Comparison of ENCODE assay signal across 1 cellular context in the genomic region with DNA sequence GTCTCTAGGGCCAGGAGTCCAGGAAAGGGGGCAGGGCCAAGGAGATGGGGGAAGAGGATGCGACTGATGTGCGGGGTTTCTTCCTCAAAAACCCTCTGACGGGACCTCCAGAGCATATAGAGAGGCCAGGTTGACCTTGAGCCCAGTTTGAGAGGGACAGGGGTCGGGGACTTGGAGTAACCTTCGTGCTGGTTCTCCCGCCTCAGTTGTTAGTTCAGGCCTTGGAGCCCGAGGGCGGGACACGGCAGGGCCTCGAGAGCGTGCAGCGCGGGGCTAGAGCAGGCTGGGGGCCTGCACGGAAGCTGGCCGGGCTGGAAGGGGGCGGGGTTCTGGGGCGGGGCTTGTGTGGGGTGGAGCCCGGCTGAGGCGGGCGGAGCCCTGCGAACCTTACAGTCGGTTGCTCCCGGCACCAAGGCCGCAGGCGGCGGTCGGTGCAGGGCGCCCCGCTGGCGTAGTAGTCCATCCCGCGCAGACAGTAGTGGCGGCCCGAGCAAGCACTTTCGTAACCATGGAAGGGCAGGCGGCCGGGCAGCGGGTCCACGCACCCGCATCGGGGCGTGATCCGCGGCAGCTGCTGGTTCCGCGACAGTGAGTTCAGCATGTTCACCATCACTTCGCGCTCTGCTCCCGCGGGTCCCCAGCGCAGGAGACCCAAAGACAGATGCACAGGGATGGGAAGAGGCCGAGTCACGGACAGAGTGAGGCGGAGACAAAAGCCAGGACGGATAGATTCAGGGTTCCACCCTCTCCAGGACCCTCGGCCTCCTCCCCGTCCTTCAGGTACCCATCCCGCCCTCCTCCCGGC.
A peak's percentile ranks its signal among the peaks of the same experiment; 100 is the strongest.
TF ChIP-seq lines count a peak whose summit lies in the region.

No MANE protein-coding gene starts in this region.

TF ChIP-seq in K562, 482 proteins besides CTCF, POLR2A, EP300 and RAD21 (continued from another document):
- peak in 1 of 3 experiments; percentile 19 for TF ChIP-seq YY1 (IDR thresholded peaks at IDR 0.05; ENCODE audit: borderline replicate concordance in 1 of 3, control insufficient read depth in 1 of 3, extremely low read depth in 1 of 3, insufficient read depth in 3 of 3, insufficient read length in 1 of 3, insufficient replicate concordance in 2 of 3, low read depth in 1 of 3, low read length in 2 of 3)
- TF ChIP-seq PHF8 (IDR thresholded peaks at IDR 0.05; ENCODE audit: borderline replicate concordance, low read length), result peak; percentile 44; the same call in 1 of the 2 replicates
- no peak for TF ChIP-seq THRAP3 (IDR thresholded peaks at IDR 0.05; ENCODE audit: borderline replicate concordance)
- TF ChIP-seq CREM (IDR thresholded peaks at IDR 0.05; ENCODE audit: low read depth), result 0 out of 2 replicates have a peak, but pooled peaks have one; percentile 26
- 0 out of 2 replicates have a peak, but pooled peaks have one; percentile 41 for TF ChIP-seq CXXC5 (CRISPR knock-in tag; IDR thresholded peaks at IDR 0.05)
- no peak for TF ChIP-seq PURB (CRISPR knock-in tag; IDR thresholded peaks at IDR 0.05; ENCODE audit: low read depth)
- peak; percentile 22; the same call in 1 of the 2 replicates for TF ChIP-seq CTBP1 (IDR thresholded peaks at IDR 0.05; ENCODE audit: borderline replicate concordance)
- TF ChIP-seq, protein P1, sequence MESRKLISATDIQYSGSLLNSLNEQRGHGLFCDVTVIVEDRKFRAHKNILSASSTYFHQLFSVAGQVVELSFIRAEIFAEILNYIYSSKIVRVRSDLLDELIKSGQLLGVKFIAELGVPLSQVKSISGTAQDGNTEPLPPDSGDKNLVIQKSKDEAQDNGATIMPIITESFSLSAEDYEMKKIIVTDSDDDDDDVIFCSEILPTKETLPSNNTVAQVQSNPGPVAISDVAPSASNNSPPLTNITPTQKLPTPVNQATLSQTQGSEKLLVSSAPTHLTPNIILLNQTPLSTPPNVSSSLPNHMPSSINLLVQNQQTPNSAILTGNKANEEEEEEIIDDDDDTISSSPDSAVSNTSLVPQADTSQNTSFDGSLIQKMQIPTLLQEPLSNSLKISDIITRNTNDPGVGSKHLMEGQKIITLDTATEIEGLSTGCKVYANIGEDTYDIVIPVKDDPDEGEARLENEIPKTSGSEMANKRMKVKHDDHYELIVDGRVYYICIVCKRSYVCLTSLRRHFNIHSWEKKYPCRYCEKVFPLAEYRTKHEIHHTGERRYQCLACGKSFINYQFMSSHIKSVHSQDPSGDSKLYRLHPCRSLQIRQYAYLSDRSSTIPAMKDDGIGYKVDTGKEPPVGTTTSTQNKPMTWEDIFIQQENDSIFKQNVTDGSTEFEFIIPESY (CRISPR knock-in tag; IDR thresholded peaks at IDR 0.05), result peak; percentile 67
- TF ChIP-seq, protein P2, sequence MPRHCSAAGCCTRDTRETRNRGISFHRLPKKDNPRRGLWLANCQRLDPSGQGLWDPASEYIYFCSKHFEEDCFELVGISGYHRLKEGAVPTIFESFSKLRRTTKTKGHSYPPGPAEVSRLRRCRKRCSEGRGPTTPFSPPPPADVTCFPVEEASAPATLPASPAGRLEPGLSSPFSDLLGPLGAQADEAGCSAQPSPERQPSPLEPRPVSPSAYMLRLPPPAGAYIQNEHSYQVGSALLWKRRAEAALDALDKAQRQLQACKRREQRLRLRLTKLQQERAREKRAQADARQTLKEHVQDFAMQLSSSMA (CRISPR knock-in tag; IDR thresholded peaks at IDR 0.05), result no peak
- no peak for TF ChIP-seq MTA1 (IDR thresholded peaks at IDR 0.05; ENCODE audit: borderline replicate concordance)
- TF ChIP-seq TARDBP (IDR thresholded peaks at IDR 0.05), result no peak
- peak; percentile 73 for TF ChIP-seq RBFOX2 (IDR thresholded peaks at IDR 0.05; ENCODE audit: low read depth, low read length)
- TF ChIP-seq, protein P3, sequence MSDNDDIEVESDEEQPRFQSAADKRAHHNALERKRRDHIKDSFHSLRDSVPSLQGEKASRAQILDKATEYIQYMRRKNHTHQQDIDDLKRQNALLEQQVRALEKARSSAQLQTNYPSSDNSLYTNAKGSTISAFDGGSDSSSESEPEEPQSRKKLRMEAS (CRISPR knock-in tag; IDR thresholded peaks at IDR 0.05), result peak; percentile 74
- TF ChIP-seq, protein P4, sequence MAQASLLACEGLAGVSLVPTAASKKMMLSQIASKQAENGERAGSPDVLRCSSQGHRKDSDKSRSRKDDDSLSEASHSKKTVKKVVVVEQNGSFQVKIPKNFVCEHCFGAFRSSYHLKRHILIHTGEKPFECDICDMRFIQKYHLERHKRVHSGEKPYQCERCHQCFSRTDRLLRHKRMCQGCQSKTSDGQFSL (CRISPR knock-in tag; IDR thresholded peaks at IDR 0.05), result no peak
- TF ChIP-seq, protein P4 (tag; IDR thresholded peaks at IDR 0.05), result no peak
- no peak for TF ChIP-seq ZNF217 (CRISPR knock-in tag; IDR thresholded peaks at IDR 0.05)
- peak; percentile 48 for TF ChIP-seq HNRNPLL (IDR thresholded peaks at IDR 0.05; ENCODE audit: low read depth, low read length, poor library complexity, severe bottlenecking)
- TF ChIP-seq, protein P5, sequence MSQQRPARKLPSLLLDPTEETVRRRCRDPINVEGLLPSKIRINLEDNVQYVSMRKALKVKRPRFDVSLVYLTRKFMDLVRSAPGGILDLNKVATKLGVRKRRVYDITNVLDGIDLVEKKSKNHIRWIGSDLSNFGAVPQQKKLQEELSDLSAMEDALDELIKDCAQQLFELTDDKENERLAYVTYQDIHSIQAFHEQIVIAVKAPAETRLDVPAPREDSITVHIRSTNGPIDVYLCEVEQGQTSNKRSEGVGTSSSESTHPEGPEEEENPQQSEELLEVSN (IDR thresholded peaks at IDR 0.05; ENCODE audit: borderline replicate concordance in 1 of 2, extremely low read depth in 1 of 2, insufficient read depth in 1 of 2, insufficient read length in 1 of 2, low read depth in 1 of 2, low read length in 1 of 2, poor library complexity in 1 of 2, severe bottlenecking in 1 of 2), result peak; percentile 88 to 98
- TF ChIP-seq TAF1 (IDR thresholded peaks at IDR 0.05; ENCODE audit: control insufficient read depth, extremely low read depth, insufficient read depth, low read length, severe bottlenecking), result no peak
- no peak for TF ChIP-seq BRD9 (IDR thresholded peaks at IDR 0.05; ENCODE audit: low read depth, partially characterized antibody)
- TF ChIP-seq, protein P6, sequence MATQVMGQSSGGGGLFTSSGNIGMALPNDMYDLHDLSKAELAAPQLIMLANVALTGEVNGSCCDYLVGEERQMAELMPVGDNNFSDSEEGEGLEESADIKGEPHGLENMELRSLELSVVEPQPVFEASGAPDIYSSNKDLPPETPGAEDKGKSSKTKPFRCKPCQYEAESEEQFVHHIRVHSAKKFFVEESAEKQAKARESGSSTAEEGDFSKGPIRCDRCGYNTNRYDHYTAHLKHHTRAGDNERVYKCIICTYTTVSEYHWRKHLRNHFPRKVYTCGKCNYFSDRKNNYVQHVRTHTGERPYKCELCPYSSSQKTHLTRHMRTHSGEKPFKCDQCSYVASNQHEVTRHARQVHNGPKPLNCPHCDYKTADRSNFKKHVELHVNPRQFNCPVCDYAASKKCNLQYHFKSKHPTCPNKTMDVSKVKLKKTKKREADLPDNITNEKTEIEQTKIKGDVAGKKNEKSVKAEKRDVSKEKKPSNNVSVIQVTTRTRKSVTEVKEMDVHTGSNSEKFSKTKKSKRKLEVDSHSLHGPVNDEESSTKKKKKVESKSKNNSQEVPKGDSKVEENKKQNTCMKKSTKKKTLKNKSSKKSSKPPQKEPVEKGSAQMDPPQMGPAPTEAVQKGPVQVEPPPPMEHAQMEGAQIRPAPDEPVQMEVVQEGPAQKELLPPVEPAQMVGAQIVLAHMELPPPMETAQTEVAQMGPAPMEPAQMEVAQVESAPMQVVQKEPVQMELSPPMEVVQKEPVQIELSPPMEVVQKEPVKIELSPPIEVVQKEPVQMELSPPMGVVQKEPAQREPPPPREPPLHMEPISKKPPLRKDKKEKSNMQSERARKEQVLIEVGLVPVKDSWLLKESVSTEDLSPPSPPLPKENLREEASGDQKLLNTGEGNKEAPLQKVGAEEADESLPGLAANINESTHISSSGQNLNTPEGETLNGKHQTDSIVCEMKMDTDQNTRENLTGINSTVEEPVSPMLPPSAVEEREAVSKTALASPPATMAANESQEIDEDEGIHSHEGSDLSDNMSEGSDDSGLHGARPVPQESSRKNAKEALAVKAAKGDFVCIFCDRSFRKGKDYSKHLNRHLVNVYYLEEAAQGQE (CRISPR knock-in tag; IDR thresholded peaks at IDR 0.05; ENCODE audit: low read depth), result no peak
- TF ChIP-seq ZNF347 (CRISPR knock-in tag; IDR thresholded peaks at IDR 0.05; ENCODE audit: low read depth), result no peak
- TF ChIP-seq MYC (IDR thresholded peaks at IDR 0.05; ENCODE audit: low read depth, low read length), result peak; percentile 32; the same call in 1 of the 2 replicates
- no peak for TF ChIP-seq MYC (CRISPR knock-in tag; IDR thresholded peaks at IDR 0.05; ENCODE audit: borderline replicate concordance, low read depth)
- no peak for TF ChIP-seq DACH1 (IDR thresholded peaks at IDR 0.05; ENCODE audit: partially characterized antibody)
- TF ChIP-seq ATF7 (IDR thresholded peaks at IDR 0.05), result no peak
- TF ChIP-seq GABPA (tag; conservative IDR thresholded peaks at IDR 0.05; ENCODE audit: low read depth), result no peak
- peak; percentile 78 for TF ChIP-seq ZFX (CRISPR knock-in tag; IDR thresholded peaks at IDR 0.05)
- TF ChIP-seq POLR2G (IDR thresholded peaks at IDR 0.05; ENCODE audit: low read depth, low read length), result peak; percentile 82
- no peak for TF ChIP-seq POLR2AphosphoS2 (IDR thresholded peaks at IDR 0.05; ENCODE audit: low read length)
- no peak for TF ChIP-seq ZNF766 (CRISPR knock-in tag; conservative IDR thresholded peaks at IDR 0.05)
- TF ChIP-seq, protein P7, sequence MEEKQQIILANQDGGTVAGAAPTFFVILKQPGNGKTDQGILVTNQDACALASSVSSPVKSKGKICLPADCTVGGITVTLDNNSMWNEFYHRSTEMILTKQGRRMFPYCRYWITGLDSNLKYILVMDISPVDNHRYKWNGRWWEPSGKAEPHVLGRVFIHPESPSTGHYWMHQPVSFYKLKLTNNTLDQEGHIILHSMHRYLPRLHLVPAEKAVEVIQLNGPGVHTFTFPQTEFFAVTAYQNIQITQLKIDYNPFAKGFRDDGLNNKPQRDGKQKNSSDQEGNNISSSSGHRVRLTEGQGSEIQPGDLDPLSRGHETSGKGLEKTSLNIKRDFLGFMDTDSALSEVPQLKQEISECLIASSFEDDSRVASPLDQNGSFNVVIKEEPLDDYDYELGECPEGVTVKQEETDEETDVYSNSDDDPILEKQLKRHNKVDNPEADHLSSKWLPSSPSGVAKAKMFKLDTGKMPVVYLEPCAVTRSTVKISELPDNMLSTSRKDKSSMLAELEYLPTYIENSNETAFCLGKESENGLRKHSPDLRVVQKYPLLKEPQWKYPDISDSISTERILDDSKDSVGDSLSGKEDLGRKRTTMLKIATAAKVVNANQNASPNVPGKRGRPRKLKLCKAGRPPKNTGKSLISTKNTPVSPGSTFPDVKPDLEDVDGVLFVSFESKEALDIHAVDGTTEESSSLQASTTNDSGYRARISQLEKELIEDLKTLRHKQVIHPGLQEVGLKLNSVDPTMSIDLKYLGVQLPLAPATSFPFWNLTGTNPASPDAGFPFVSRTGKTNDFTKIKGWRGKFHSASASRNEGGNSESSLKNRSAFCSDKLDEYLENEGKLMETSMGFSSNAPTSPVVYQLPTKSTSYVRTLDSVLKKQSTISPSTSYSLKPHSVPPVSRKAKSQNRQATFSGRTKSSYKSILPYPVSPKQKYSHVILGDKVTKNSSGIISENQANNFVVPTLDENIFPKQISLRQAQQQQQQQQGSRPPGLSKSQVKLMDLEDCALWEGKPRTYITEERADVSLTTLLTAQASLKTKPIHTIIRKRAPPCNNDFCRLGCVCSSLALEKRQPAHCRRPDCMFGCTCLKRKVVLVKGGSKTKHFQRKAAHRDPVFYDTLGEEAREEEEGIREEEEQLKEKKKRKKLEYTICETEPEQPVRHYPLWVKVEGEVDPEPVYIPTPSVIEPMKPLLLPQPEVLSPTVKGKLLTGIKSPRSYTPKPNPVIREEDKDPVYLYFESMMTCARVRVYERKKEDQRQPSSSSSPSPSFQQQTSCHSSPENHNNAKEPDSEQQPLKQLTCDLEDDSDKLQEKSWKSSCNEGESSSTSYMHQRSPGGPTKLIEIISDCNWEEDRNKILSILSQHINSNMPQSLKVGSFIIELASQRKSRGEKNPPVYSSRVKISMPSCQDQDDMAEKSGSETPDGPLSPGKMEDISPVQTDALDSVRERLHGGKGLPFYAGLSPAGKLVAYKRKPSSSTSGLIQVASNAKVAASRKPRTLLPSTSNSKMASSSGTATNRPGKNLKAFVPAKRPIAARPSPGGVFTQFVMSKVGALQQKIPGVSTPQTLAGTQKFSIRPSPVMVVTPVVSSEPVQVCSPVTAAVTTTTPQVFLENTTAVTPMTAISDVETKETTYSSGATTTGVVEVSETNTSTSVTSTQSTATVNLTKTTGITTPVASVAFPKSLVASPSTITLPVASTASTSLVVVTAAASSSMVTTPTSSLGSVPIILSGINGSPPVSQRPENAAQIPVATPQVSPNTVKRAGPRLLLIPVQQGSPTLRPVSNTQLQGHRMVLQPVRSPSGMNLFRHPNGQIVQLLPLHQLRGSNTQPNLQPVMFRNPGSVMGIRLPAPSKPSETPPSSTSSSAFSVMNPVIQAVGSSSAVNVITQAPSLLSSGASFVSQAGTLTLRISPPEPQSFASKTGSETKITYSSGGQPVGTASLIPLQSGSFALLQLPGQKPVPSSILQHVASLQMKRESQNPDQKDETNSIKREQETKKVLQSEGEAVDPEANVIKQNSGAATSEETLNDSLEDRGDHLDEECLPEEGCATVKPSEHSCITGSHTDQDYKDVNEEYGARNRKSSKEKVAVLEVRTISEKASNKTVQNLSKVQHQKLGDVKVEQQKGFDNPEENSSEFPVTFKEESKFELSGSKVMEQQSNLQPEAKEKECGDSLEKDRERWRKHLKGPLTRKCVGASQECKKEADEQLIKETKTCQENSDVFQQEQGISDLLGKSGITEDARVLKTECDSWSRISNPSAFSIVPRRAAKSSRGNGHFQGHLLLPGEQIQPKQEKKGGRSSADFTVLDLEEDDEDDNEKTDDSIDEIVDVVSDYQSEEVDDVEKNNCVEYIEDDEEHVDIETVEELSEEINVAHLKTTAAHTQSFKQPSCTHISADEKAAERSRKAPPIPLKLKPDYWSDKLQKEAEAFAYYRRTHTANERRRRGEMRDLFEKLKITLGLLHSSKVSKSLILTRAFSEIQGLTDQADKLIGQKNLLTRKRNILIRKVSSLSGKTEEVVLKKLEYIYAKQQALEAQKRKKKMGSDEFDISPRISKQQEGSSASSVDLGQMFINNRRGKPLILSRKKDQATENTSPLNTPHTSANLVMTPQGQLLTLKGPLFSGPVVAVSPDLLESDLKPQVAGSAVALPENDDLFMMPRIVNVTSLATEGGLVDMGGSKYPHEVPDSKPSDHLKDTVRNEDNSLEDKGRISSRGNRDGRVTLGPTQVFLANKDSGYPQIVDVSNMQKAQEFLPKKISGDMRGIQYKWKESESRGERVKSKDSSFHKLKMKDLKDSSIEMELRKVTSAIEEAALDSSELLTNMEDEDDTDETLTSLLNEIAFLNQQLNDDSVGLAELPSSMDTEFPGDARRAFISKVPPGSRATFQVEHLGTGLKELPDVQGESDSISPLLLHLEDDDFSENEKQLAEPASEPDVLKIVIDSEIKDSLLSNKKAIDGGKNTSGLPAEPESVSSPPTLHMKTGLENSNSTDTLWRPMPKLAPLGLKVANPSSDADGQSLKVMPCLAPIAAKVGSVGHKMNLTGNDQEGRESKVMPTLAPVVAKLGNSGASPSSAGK (IDR thresholded peaks at IDR 0.05), result peak; percentile 95
- no peak for TF ChIP-seq GATAD2A (IDR thresholded peaks at IDR 0.05)
- TF ChIP-seq PYGO2 (tag; IDR thresholded peaks at IDR 0.05), result no peak
